In genomic region chr19:18349524-18350128, GRCh38 we compare ENCODE assay signal across 9 cellular contexts. TPM values are rescaled to one million over a fixed set of nuclear protein-coding genes. Genes with fewer than 3 reads are reported as not detected.
DNase-seq lines count a peak whose midpoint lies in the region; ATAC-seq and TF ChIP-seq lines count a peak whose summit lies in the region.
"Had no signal": no experiment of that assay in that cellular context is flagged by ENCODE, and none has a peak within 500 bp of the region (broad histone marks: within the 10 kb centered on the region; RNA-seq: fewer than 3 reads in every experiment).

No MANE protein-coding gene starts in this region.

- no peaks in the 10 kb centered on the region for H3K9me3 Mint-ChIP-seq in type B pancreatic cell
- H3K9me3 Mint-ChIP-seq: stimulated activated naive CD8-positive, alpha-beta T cell treated with anti-CD3 and anti-CD28 coated beads, Interleukin-15, Interleukin-2, amounts not matched to agents 100 ng/mL and 50 ng/mL, for 24 hours had no signal

- no peaks in the 10 kb centered on the region for H3K36me3 ChIP-seq in body of pancreas (replicated peaks in 1 of 2; ENCODE audit: insufficient read depth in 1 of 2, low read depth in 2 of 2)

- ATAC-seq in Right ventricle myocardium superior (ENCODE audit: poor library complexity) (peak; percentile 62), Right ventricle myocardium inferior (no peak), body of pancreas (peak; percentile 80)

- no peaks in the 10 kb centered on the region for H3K9me3 ChIP-seq in body of pancreas

- no peak overlapping the region for H3K4me3 Mint-ChIP-seq in type B pancreatic cell
- H3K4me3 Mint-ChIP-seq: stimulated activated naive CD8-positive, alpha-beta T cell treated with anti-CD3 and anti-CD28 coated beads, Interleukin-15, Interleukin-2, amounts not matched to agents 100 ng/mL and 50 ng/mL, for 24 hours had no signal

- no peaks in the 10 kb centered on the region for H3K4me1 ChIP-seq in body of pancreas

- intact Hi-C loops in Right ventricle myocardium superior (cut with DNase I): loop anchor here (5.0 kb wide), 2 partner anchors 43 to 63 kb away; no protein-coding TSS in a partner anchor
- intact Hi-C loops in Right ventricle myocardium inferior (cut with DNase I): loop anchor here (1.0 kb wide), 1 partner anchor 61 kb away; no protein-coding TSS in a partner anchor
- intact Hi-C loops in body of pancreas (cut with DNase I): loop anchor here (5.0 kb wide), 1 partner anchor 63 kb away; no protein-coding TSS in a partner anchor

- peaks cover 9% of the 10 kb centered on the region for H3K36me3 Mint-ChIP-seq in type B pancreatic cell

- peaks cover 21% of the 10 kb centered on the region for H3K4me1 Mint-ChIP-seq in type B pancreatic cell (ENCODE audit: unreplicated experiment)

- H3K27me3 ChIP-seq in body of pancreas: no peaks in the 10 kb centered on the region

- H3K4me3 ChIP-seq in body of pancreas: no peak overlapping the region

- TF ChIP-seq POLR2A in body of pancreas (IDR thresholded peaks at IDR 0.05): no peak

- no peak overlapping the region for H3K27ac ChIP-seq in body of pancreas

- H3K27ac Mint-ChIP-seq in type B pancreatic cell: peak overlapping the region; percentile 23

- H3K27me3 Mint-ChIP-seq in type B pancreatic cell: no peaks in the 10 kb centered on the region
- H3K27me3 Mint-ChIP-seq: stimulated activated naive CD8-positive, alpha-beta T cell treated with anti-CD3 and anti-CD28 coated beads, Interleukin-15, Interleukin-2, amounts not matched to agents 100 ng/mL and 50 ng/mL, for 24 hours had no signal

- TF ChIP-seq CTCF in body of pancreas (IDR thresholded peaks at IDR 0.05) (peak; percentile 77 to 94 (median 88)), type B pancreatic cell (conservative IDR thresholded peaks at IDR 0.05) (peak; percentile 81)

- peak; percentile 59 for DNase-seq in Right ventricle myocardium superior
- no peak for DNase-seq in Right ventricle myocardium inferior (ENCODE audit: missing footprints)
- DNase-seq in NCI-H1694 (lab: John Stamatoyannopoulos, UW): peak; percentile 28
- peak; percentile 67 to 72 (median 70) for DNase-seq in body of pancreas
- DNase-seq in left kidney (ENCODE audit: low read depth, low spot score): peak; percentile 60
- DNase-seq in type B pancreatic cell (ENCODE audit: extremely low spot score, unreplicated experiment): no peak
- DNase-seq in GOT3 (lab: John Stamatoyannopoulos, UW): no peak
- no peak for DNase-seq in OCI-M2 (lab: John Stamatoyannopoulos, UW; ENCODE audit: unreplicated experiment)

- WGBS in body of pancreas, 2 donors: 36 to 41% methylated on average over 12 of the region's 12 CpGs

RNA-seq across cellular contexts. Expression of gene PGPEP1, which starts 9.2 kb away (rescaled TPM):
- total RNA-seq in Right ventricle myocardium superior: 33.6 TPM
- 29.3 TPM for total RNA-seq in Right ventricle myocardium inferior
- total RNA-seq in body of pancreas: 10 to 100 TPM; 22.1 to 37.6 TPM
- 28.8 and 46.7 TPM in 2 replicates for total RNA-seq in type B pancreatic cell (ENCODE audit: low replicate concordance)

RNA-seq across cellular contexts. Expression of gene LSM4, which starts 26.8 kb away (rescaled TPM):
- total RNA-seq in Right ventricle myocardium superior (103 TPM), Right ventricle myocardium inferior (106 TPM), body of pancreas (10 to 100 TPM; 45.7 to 94.6 TPM), type B pancreatic cell (ENCODE audit: low replicate concordance) (196 and 223 TPM in 2 replicates)

RNA-seq across cellular contexts. Expression of gene GDF15, which starts 36.3 kb away (rescaled TPM):
- total RNA-seq in Right ventricle myocardium superior (0.54 TPM), Right ventricle myocardium inferior (0.46 TPM), body of pancreas (10 to 100 TPM; 40.5 to 86.1 TPM), type B pancreatic cell (ENCODE audit: low replicate concordance) (102 and 106 TPM in 2 replicates)

RNA-seq across cellular contexts. Expression of gene LRRC25, which starts 47.8 kb away (rescaled TPM):
- total RNA-seq in Right ventricle myocardium superior (3.6 TPM), Right ventricle myocardium inferior (5.0 TPM), body of pancreas (1 to 10 TPM in 1 of 2 donors, not detected in 1; 4.4 TPM), type B pancreatic cell (ENCODE audit: low replicate concordance) (0.19 TPM in 1 of 2 replicates, not detected in the other)

Comparison
In these comparisons a context has a peak if more than half of its experiments do, and no peak if none do; other contexts are left out.
1. DNase-seq: peak in Right ventricle myocardium superior (single experiment), NCI-H1694 (single experiment), body of pancreas (4 of 4) and left kidney (single experiment); none in Right ventricle myocardium inferior (single experiment), type B pancreatic cell (single experiment), GOT3 (single experiment) and OCI-M2 (single experiment).
2. RNA of gene GDF15, which starts 36.3 kb away (total RNA-seq): 102 to 106 TPM in type B pancreatic cell and 40.5 to 86.1 TPM in body of pancreas; 0.54 TPM in Right ventricle myocardium superior (single experiment) and 0.46 TPM in Right ventricle myocardium inferior (single experiment); every median in the first group is over 10 times any median in the second.